8 cellular contexts compared by ENCODE assay signal in the genomic region with DNA sequence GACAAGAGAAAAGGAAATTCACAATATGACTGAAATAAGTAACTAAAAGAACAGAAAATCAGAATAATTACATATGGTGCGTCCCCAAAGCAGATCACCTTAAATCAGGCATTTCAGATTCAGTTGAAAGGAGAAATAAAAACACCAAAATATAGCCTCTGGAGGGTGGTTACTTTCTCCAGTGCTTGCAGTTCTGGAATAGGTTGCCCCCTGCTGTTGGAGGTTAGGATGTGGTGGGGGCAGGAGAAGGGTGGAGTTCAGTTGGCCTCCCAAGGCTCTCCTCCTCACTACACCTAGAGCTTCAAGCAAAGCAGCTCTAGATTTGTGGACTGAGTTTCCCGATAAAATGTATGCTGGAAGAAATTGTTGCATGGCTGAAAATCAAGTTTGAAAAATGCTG.
DNase-seq lines count a peak whose midpoint lies in the region; ATAC-seq and TF ChIP-seq lines count a peak whose summit lies in the region.

No MANE protein-coding gene starts in this region.

- H3K27me3 ChIP-seq in BE2C = no peaks in the 10 kb centered on the region
- no peaks in the 10 kb centered on the region for H3K27me3 ChIP-seq in upper lobe of left lung
- H3K27me3 ChIP-seq in heart left ventricle = no peaks in the 10 kb centered on the region

- DNase-seq in BE2C = peak; percentile 42
- DNase-seq in M059J (ENCODE audit: low read depth) = peak; percentile 52
- peak; percentile 58 for DNase-seq in fibroblast of mammary gland (ENCODE audit: low read depth)
- no peak for DNase-seq in activated CD4-positive, alpha-beta T cell treated with anti-CD3 and anti-CD28 coated beads, Interleukin-2, amount 50 U/mL, for 1 hour
- no peak for DNase-seq in upper lobe of left lung
- DNase-seq in heart left ventricle = no peak

- H3K9me3 ChIP-seq in BE2C (no peaks in the 10 kb centered on the region), upper lobe of left lung (no peaks in the 10 kb centered on the region), heart left ventricle (peaks cover 0 to 12% (median 0%) of the 10 kb centered on the region in 12 donors)

- H3K27ac ChIP-seq in upper lobe of left lung (no peak overlapping the region), heart left ventricle (no peak overlapping the region)

- no peaks in the 10 kb centered on the region for H3K4me1 ChIP-seq in BE2C
- H3K4me1 ChIP-seq in upper lobe of left lung = no peaks in the 10 kb centered on the region
- no peaks in the 10 kb centered on the region for H3K4me1 ChIP-seq in heart left ventricle

- peak; percentile 91 for ATAC-seq in GM19351 (IDR thresholded peaks at IDR 0.05; ENCODE audit: unreplicated experiment)
- no peak for ATAC-seq in HG03175 (IDR thresholded peaks at IDR 0.05; ENCODE audit: unreplicated experiment)
- no peak for ATAC-seq in upper lobe of left lung (ENCODE audit: low FRiP score in 2 of 2)
- ATAC-seq in heart left ventricle = no peak

- TF ChIP-seq CTCF in BE2C (IDR thresholded peaks at IDR 0.05; ENCODE audit: low read depth, low read length) = peak; percentile 75
- peak; percentile 57 for TF ChIP-seq CTCF in fibroblast of mammary gland (conservative IDR thresholded peaks at IDR 0.05; ENCODE audit: control insufficient read depth, insufficient read depth, low read depth, low read length)
- peak in 1 of 6 experiments; percentile 15 for TF ChIP-seq CTCF in upper lobe of left lung (IDR thresholded peaks at IDR 0.05)
- TF ChIP-seq CTCF in heart left ventricle (IDR thresholded peaks at IDR 0.05) = peak in 1 of 12 donors; percentile 14

- TF ChIP-seq POLR2A in upper lobe of left lung (IDR thresholded peaks at IDR 0.05) (no peak), heart left ventricle (IDR thresholded peaks at IDR 0.05) (no peak)

- 94 to 99% methylated on average over 2 of the region's 2 CpGs for WGBS in upper lobe of left lung, 2 donors
- WGBS in heart left ventricle, 4 donors = 80 to 89% (median 87%) methylated on average over 2 of the region's 2 CpGs

- H3K4me3 ChIP-seq in BE2C (ENCODE audit: low read depth, low read length) (no peak overlapping the region), fibroblast of mammary gland (ENCODE audit: control insufficient read depth, low read depth, low read length) (no peak overlapping the region), upper lobe of left lung (no peak overlapping the region), heart left ventricle (no peak overlapping the region)

- H3K36me3 ChIP-seq in BE2C = no peaks in the 10 kb centered on the region
- H3K36me3 ChIP-seq in upper lobe of left lung = no peaks in the 10 kb centered on the region
- no peaks in the 10 kb centered on the region for H3K36me3 ChIP-seq in heart left ventricle

- intact Hi-C loops in heart left ventricle (cut with DNase I) = no loop called here

- TF ChIP-seq EP300 in upper lobe of left lung (IDR thresholded peaks at IDR 0.05) = no peak

Comparison
In these comparisons a context has a peak if more than half of its experiments do, and no peak if none do; other contexts are left out.
1. DNase-seq: peak in BE2C (single experiment), M059J (single experiment) and fibroblast of mammary gland (single experiment); none in activated CD4-positive, alpha-beta T cell treated with anti-CD3 and anti-CD28 coated beads, Interleukin-2, amount 50 U/mL, for 1 hour (single experiment), upper lobe of left lung (0 of 2) and heart left ventricle (0 of 5).